In genomic region chr10:13485623-13486022, GRCh38 we compare ENCODE assay signal across 13 cellular contexts. TPM values are rescaled to one million over a fixed set of nuclear protein-coding genes. Genes with fewer than 3 reads are reported as not detected.
A peak's percentile ranks its signal among the peaks of the same experiment; 100 is the strongest.
DNase-seq lines count a peak whose midpoint lies in the region; FAIRE-seq and TF ChIP-seq lines count a peak whose summit lies in the region.
"Had no signal": no experiment of that assay in that cellular context is flagged by ENCODE, and none has a peak within 500 bp of the region (broad histone marks: within the 10 kb centered on the region; RNA-seq: fewer than 3 reads in every experiment).

No MANE protein-coding gene starts in this region.

- FAIRE-seq in RCC 7860 (lab: Jason Lieb, UNC) = no peak

- H3K4me1 ChIP-seq in A673 (ENCODE audit: insufficient read depth, low read length, poor library complexity, severe bottlenecking) (no peaks in the 10 kb centered on the region), adipocyte (ENCODE audit: control insufficient read depth, insufficient read depth, low read length) (peaks cover 2% of the 10 kb centered on the region), hepatocyte (ENCODE audit: insufficient read depth) (no peaks in the 10 kb centered on the region), adrenal gland (replicated peaks in 1 of 2) (no peaks in the 10 kb centered on the region)
- H3K4me1 ChIP-seq: colonic mucosa had no signal

- H4K20me1 ChIP-seq in hepatocyte (ENCODE audit: insufficient read depth, poor library complexity, severe bottlenecking) = no peaks in the 10 kb centered on the region

- no peak overlapping the region for H2AFZ ChIP-seq in hepatocyte

- H3K4me3 ChIP-seq in A673 (ENCODE audit: low read depth, low read length, poor library complexity, severe bottlenecking) (no peak overlapping the region), GM12865 (ENCODE audit: low read depth, low read length) (no peak overlapping the region), adipocyte (ENCODE audit: low read length) (no peak overlapping the region), hepatocyte (no peak overlapping the region), adrenal gland (no peak overlapping the region)
- H3K4me3 ChIP-seq: colonic mucosa had no signal

- TF ChIP-seq CTCF in A673 (conservative IDR thresholded peaks at IDR 0.05; ENCODE audit: low read depth, low read length) (peak; percentile 42; the same call in 1 of the 2 replicates), GM12865 (IDR thresholded peaks at IDR 0.05; ENCODE audit: insufficient read depth, low read depth, low read length, missing control alignments) (peak; percentile 22), hepatocyte (IDR thresholded peaks at IDR 0.05; ENCODE audit: poor library complexity) (peak; percentile 40), adrenal gland (IDR thresholded peaks at IDR 0.05) (peak in 2 of 6 experiments; percentile 24 to 38)

- POLR2A ChIA-PET in A673 (lab: Charles Lee; ENCODE audit: low non-redundant PET) = no interaction called here

- H3K27me3 ChIP-seq in A673 (replicated peaks; ENCODE audit: insufficient read depth, low read depth, low read length, poor library complexity) (no peaks in the 10 kb centered on the region), adipocyte (replicated peaks; ENCODE audit: control insufficient read depth, insufficient read depth, low read length) (no peaks in the 10 kb centered on the region), hepatocyte (no peaks in the 10 kb centered on the region), adrenal gland (no peaks in the 10 kb centered on the region)
- H3K27me3 ChIP-seq: colonic mucosa had no signal

- H3K9ac ChIP-seq in adipocyte (ENCODE audit: low read length) = no peak overlapping the region
- H3K9ac ChIP-seq: KMS-11 had no signal

- DNase-seq in A673 (ENCODE audit: low spot score) (no peak), GM12865 (ENCODE audit: low read depth) (no peak), adipocyte (ENCODE audit: low read depth) (peak; percentile 24), hepatocyte (ENCODE audit: low spot score) (no peak), SIG-M5 treated with dmso at 0.1 percent for 504 hours (lab: John Stamatoyannopoulos, UW; ENCODE audit: unreplicated experiment) (no peak), RCC 7860 (ENCODE audit: low spot score) (no peak), adrenal gland (no peak), NCI-H2196 (lab: John Stamatoyannopoulos, UW; ENCODE audit: unreplicated experiment) (no peak)
- DNase-seq: CD8-positive, alpha-beta T cell; colonic mucosa; NCI-H446 treated with DMSO at 0.1 percent for 48 hours; SHP77 had no signal

- H3K4me2 ChIP-seq in hepatocyte = no peak overlapping the region
- H3K4me2 ChIP-seq: KMS-11 had no signal

- no peaks in the 10 kb centered on the region for H3K79me2 ChIP-seq in hepatocyte

- H3K27ac ChIP-seq in A673 (ENCODE audit: low read depth, low read length, poor library complexity, severe bottlenecking) = no peak overlapping the region
- no peak overlapping the region for H3K27ac ChIP-seq in hepatocyte
- H3K27ac ChIP-seq in adrenal gland = no peak overlapping the region
- H3K27ac ChIP-seq: colonic mucosa, KMS-11 had no signal

- BruUV-seq in A673 (replicated peaks; lab: Mats Ljungman, UMichigan) = no TSS peak

- no peaks in the 10 kb centered on the region for H3K9me2 ChIP-seq in hepatocyte (replicated peaks; ENCODE audit: insufficient read depth)

- intact Hi-C loops in A673 (cut with micrococcal nuclease; ENCODE audit: unreplicated experiment) (no loop called here), adrenal gland (cut with DNase I) (no loop called here)

- CTCF ChIA-PET in A673 (lab: Charles Lee) = no interaction called here

- WGBS in hepatocyte (ENCODE audit: low lambda C conversion rate, missing lambda C conversion rate) = 94% methylated on average over 1 of the region's 1 CpG
- 87 to 95% (median 92%) methylated on average over 1 of the region's 1 CpG for WGBS in adrenal gland, 4 donors

- H3K36me3 ChIP-seq in A673 (ENCODE audit: insufficient read depth, low read length, poor library complexity, severe bottlenecking) (no peaks in the 10 kb centered on the region), adipocyte (ENCODE audit: control insufficient read depth, insufficient read depth, low read length, severe bottlenecking) (peaks cover 15% of the 10 kb centered on the region), hepatocyte (replicated peaks; ENCODE audit: insufficient read depth, low read depth) (no peaks in the 10 kb centered on the region), adrenal gland (replicated peaks in 1 of 2) (no peaks in the 10 kb centered on the region)
- H3K36me3 ChIP-seq: colonic mucosa had no signal

- H3K9me3 ChIP-seq in A673 (ENCODE audit: low read depth, low read length, poor library complexity, severe bottlenecking) (no peaks in the 10 kb centered on the region), adipocyte (ENCODE audit: control insufficient read depth, low read length) (no peaks in the 10 kb centered on the region), hepatocyte (ENCODE audit: low read depth) (no peaks in the 10 kb centered on the region), adrenal gland (replicated peaks in 1 of 3) (no peaks in the 10 kb centered on the region)
- H3K9me3 ChIP-seq: colonic mucosa had no signal

- TF ChIP-seq POLR2A in adrenal gland (IDR thresholded peaks at IDR 0.05) = no peak

RNA-seq across cellular contexts. Expression of gene BEND7, which starts 43.2 kb away (rescaled TPM):
- total RNA-seq in A673 (2021) (14.8 and 19.5 TPM in 2 replicates), hepatocyte (8.2 and 8.9 TPM in 2 replicates), adrenal gland (10 to 100 TPM in 7 of 8 donors, 1 to 10 TPM in 1; 6.8 to 21.5 (median 14.8) TPM)
- polyA plus RNA-seq in hepatocyte (7.6 and 8.4 TPM in 2 replicates), adrenal gland (10 to 100 TPM in 1 of 3 donors, 1 to 10 TPM in 2; 5.3 to 15.2 (median 6.8) TPM)
- total RNA-seq: CD8-positive, alpha-beta T cell had no signal
